ENCODE assay signal across 14 cellular contexts in the genomic region with DNA sequence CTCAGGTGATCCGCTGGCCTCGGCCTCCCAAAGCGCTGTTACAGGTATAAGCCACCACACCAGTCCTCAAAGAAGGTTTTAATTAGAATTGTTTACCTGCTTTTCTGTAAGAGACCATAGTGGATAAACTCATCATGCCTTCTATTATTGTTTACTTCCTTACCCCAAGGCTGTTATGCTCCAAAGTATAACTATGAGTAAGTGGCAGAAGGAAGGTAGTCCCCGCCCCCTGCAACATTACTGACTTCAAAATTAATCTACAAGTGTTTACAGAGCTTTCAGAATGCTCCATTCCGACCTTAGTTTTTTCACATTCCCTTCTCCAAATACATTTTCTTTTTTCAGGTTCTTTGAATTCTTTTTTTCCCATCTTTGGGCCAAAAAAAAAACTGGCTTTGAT.
"Had no signal": no experiment of that assay in that cellular context is flagged by ENCODE, and none has a peak within 500 bp of the region (broad histone marks: within the 10 kb centered on the region; RNA-seq: fewer than 3 reads in every experiment).

No MANE protein-coding gene starts in this region.

- H3K4me3 ChIP-seq: gastrocnemius medialis, heart right ventricle, psoas muscle, tibial artery, upper lobe of right lung had no signal

- H3K36me3 ChIP-seq: gastrocnemius medialis, heart right ventricle, tibial artery, upper lobe of right lung had no signal

- H3K4me1 ChIP-seq: gastrocnemius medialis, heart right ventricle, psoas muscle, upper lobe of right lung had no signal

- ATAC-seq: gastrocnemius medialis, psoas muscle had no signal

- H3K27ac ChIP-seq: heart right ventricle, psoas muscle, upper lobe of right lung had no signal

- H3K27me3 ChIP-seq: gastrocnemius medialis, heart right ventricle, tibial artery, upper lobe of right lung had no signal

- DNase-seq: effector CD4-positive, alpha-beta T cell; endodermal cell; gastrocnemius medialis; hypothalamus; kidney glomerular epithelial cell; mesendoderm; naive B cell; psoas muscle; small intestine; stimulated activated CD4-positive, alpha-beta T cell treated with anti-CD3 and anti-CD28 coated beads, Interleukin-12 subunit alpha, Interleukin-12 subunit beta, amount 100 ng/mL, for 4 hours; stimulated activated naive CD4-positive, alpha-beta T cell treated with Interleukin-2 at 50 U/mL for 16 hours; upper lobe of right lung had no signal

- H3K9me3 ChIP-seq: gastrocnemius medialis, psoas muscle, tibial artery, upper lobe of right lung had no signal
